In genomic region chr11:114668109-114668508, GRCh38 we compare ENCODE assay signal across 22 cellular contexts. TPM values are rescaled to one million over a fixed set of nuclear protein-coding genes. Genes with fewer than 3 reads are reported as not detected.
DNase-seq lines count a peak whose midpoint lies in the region; ATAC-seq and FAIRE-seq lines count a peak whose summit lies in the region.
"Had no signal": no experiment of that assay in that cellular context is flagged by ENCODE, and none has a peak within 500 bp of the region (broad histone marks: within the 10 kb centered on the region; RNA-seq: fewer than 3 reads in every experiment).

No MANE protein-coding gene starts in this region.

- no peak for DNase-seq in left ventricle myocardium superior
- DNase-seq in Right ventricle myocardium inferior (ENCODE audit: missing footprints): no peak
- no peak for DNase-seq in left colon
- peak; percentile 37 for DNase-seq in small intestine
- no peak for DNase-seq in GOT3 (lab: John Stamatoyannopoulos, UW)
- DNase-seq: BE2C; C1 segment of cervical spinal cord; Caco-2; CD4-positive, CD25-positive, alpha-beta regulatory T cell; CD8-positive, alpha-beta memory T cell; H7; HFFc6 had no signal

- no peaks in the 10 kb centered on the region for H3K36me3 ChIP-seq in small intestine (ENCODE audit: control insufficient read depth in 2 of 2, insufficient read depth in 2 of 2, low read length in 2 of 2)
- H3K36me3 ChIP-seq: BE2C had no signal

- no peak for FAIRE-seq in small intestine (lab: Jason Lieb, UNC)
- FAIRE-seq: D721Med, G401.6, GM12891, GM18507 had no signal

- no peaks in the 10 kb centered on the region for H3K4me1 ChIP-seq in small intestine (ENCODE audit: control insufficient read depth in 2 of 2, insufficient read depth in 1 of 2, low read depth in 1 of 2, low read length in 1 of 2)
- H3K4me1 ChIP-seq: BE2C, Caco-2 had no signal

- H3K27me3 ChIP-seq in small intestine (ENCODE audit: control insufficient read depth in 2 of 2, insufficient read depth in 2 of 2, low read length in 2 of 2): no peaks in the 10 kb centered on the region
- H3K27me3 ChIP-seq: BE2C had no signal

- no peak overlapping the region for H3K27ac ChIP-seq in small intestine (ENCODE audit: low read depth in 1 of 2, low read length in 1 of 2)
- H3K27ac ChIP-seq: HL-60 had no signal

- H3K9me3 ChIP-seq in small intestine (ENCODE audit: control insufficient read depth, low read depth): no peaks in the 10 kb centered on the region
- H3K9me3 ChIP-seq: BE2C had no signal

- peak; percentile 22 for ATAC-seq in left ventricle myocardium superior
- ATAC-seq in Right ventricle myocardium inferior: no peak
- ATAC-seq in left colon: peak; percentile 78
- no peak for ATAC-seq in GM18502 (IDR thresholded peaks at IDR 0.05; ENCODE audit: poor library complexity, unreplicated experiment)
- ATAC-seq: GM23338, HCT116 had no signal

- intact Hi-C loops in left ventricle myocardium superior (cut with micrococcal nuclease) (no loop called here), Right ventricle myocardium inferior (cut with DNase I) (no loop called here), left colon (cut with DNase I, micrococcal nuclease) (no loop called here)

- no peak overlapping the region for H3K4me3 ChIP-seq in small intestine (ENCODE audit: low read depth in 1 of 2, low read length in 2 of 2)
- H3K4me3 ChIP-seq: GM23338 had no signal

RNA-seq across cellular contexts. Expression of gene NXPE2, which starts 10.2 kb away (rescaled TPM):
- total RNA-seq in left ventricle myocardium superior (0.12 TPM), Right ventricle myocardium inferior (0.14 TPM), left colon (10 to 100 TPM; 17.0 to 28.1 TPM)
- polyA plus RNA-seq in small intestine: under 1 TPM in 2 of 3 donors, not detected in 1; 0.15 to 0.54 TPM
- total RNA-seq: A172; Caco-2; CD4-positive, CD25-positive, alpha-beta regulatory T cell; CD8-positive, alpha-beta memory T cell; H7; HFFc6; HT1080 had no signal
- polyA plus RNA-seq: CD4-positive, CD25-positive, alpha-beta regulatory T cell; CD8-positive, alpha-beta memory T cell; GM23338 had no signal

Comparison
In these comparisons a context has a peak if more than half of its experiments do, and no peak if none do; other contexts are left out.
1. ATAC-seq: peak in left ventricle myocardium superior (single experiment) and left colon (single experiment); none in Right ventricle myocardium inferior (single experiment) and GM18502 (single experiment).
2. RNA of gene NXPE2, which starts 10.2 kb away (total RNA-seq): 17.0 to 28.1 TPM in left colon; 0.14 TPM in Right ventricle myocardium inferior (single experiment) and 0.12 TPM in left ventricle myocardium superior (single experiment); every median in the first group is over 10 times any median in the second.